ENCODE assay signal across 16 cellular contexts in genomic region chr6:89745728-89746127, GRCh38.
"Had no signal": no experiment of that assay in that cellular context is flagged by ENCODE, and none has a peak within 500 bp of the region (broad histone marks: within the 10 kb centered on the region; RNA-seq: fewer than 3 reads in every experiment).

No MANE protein-coding gene starts in this region.

- H3K4me1 ChIP-seq: heart left ventricle, left lung, transverse colon had no signal

- ATAC-seq: activated CD8-positive, alpha-beta memory T cell treated with anti-CD3 and anti-CD28 coated beads, Interleukin-2, amount 10 ng/mL, durations not matched to agents 7 days and 5 days; heart left ventricle; left lung; sciatic nerve had no signal

- H3K27ac ChIP-seq: heart left ventricle, left lung, transverse colon had no signal

- DNase-seq: activated CD4-positive, alpha-beta T cell treated with anti-CD3 and anti-CD28 coated beads for 1 hour; activated CD4-positive, alpha-beta T cell treated with anti-CD3 and anti-CD28 coated beads, Interleukin-2, amount 50 U/mL, for 48 hours; activated CD8-positive, alpha-beta memory T cell treated with anti-CD3 and anti-CD28 coated beads, Interleukin-2, amount 10 ng/mL, durations not matched to agents 7 days and 5 days; activated gamma-delta T cell treated with Interleukin-2 at 50 U/mL for 16 hours; activated naive CD8-positive, alpha-beta T cell treated with anti-CD3 and anti-CD28 coated beads for 36 hours; activated T-cell treated with anti-CD3 and anti-CD28 coated beads, Interleukin-2, amount 50 U/mL, for 48 hours; aorta; heart left ventricle; islet precursor cell; left lung; stimulated activated CD4-positive, alpha-beta T cell treated with anti-CD3 and anti-CD28 coated beads, Interleukin-12 subunit alpha, Interleukin-12 subunit beta, amount 100 ng/mL, for 4 hours; stimulated activated naive CD4-positive, alpha-beta T cell; substantia nigra; T-helper 9 cell; transverse colon had no signal

- H3K27me3 ChIP-seq: heart left ventricle, left lung, transverse colon had no signal
